Comparison of ENCODE assay signal across 8 cellular contexts in the genomic region with DNA sequence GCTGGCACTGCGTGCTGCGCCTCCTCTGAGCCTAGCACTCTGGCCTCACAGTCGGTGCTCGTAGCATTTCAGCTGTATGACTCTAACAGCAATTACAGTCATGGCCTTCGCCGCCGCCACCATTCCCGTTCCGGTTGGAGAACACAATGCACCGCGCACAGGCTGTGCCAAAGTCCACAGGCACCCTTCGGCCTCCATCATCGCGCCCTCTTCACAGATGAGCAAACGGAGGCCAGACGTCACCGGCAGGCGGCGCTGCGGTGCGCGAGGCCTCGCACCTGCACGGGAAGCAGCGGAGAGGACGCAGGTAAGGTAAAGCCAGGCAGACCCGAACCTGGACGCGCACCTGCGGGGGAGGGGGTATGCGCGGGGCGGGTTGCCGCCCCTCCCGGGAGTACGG.
DNase-seq lines count a peak whose midpoint lies in the region; ATAC-seq lines count a peak whose summit lies in the region.

No MANE protein-coding gene starts in this region.

- H3K27ac Mint-ChIP-seq in activated T-helper 17 cell treated with anti-CD3 and anti-CD28 coated beads, Interleukin-2, amount 50 U/mL, for 72 hours: no peak overlapping the region
- no peak overlapping the region for H3K27ac Mint-ChIP-seq in stimulated activated memory B cell treated with anti-CD40 and anti-IgM and Interleukin-4, amounts not matched to agents 10 μg/mL and 1 μg/mL and 100 μg/mL, for 72 hours

- peak; percentile 70 for ATAC-seq in activated T-helper 17 cell treated with anti-CD3 and anti-CD28 coated beads, Interleukin-2, amount 50 U/mL, for 72 hours (replicated peaks)
- ATAC-seq in left colon (peak; percentile 57), GM21786 (IDR thresholded peaks at IDR 0.05; ENCODE audit: unreplicated experiment) (no peak)
- ATAC-seq in stimulated activated memory B cell treated with anti-CD40 and anti-IgM and Interleukin-4, amounts not matched to agents 10 μg/mL and 1 μg/mL and 100 μg/mL, for 72 hours: no peak

- no peaks in the 10 kb centered on the region for H3K36me3 Mint-ChIP-seq in activated T-helper 17 cell treated with anti-CD3 and anti-CD28 coated beads, Interleukin-2, amount 50 U/mL, for 72 hours (ENCODE audit: low read depth)
- no peaks in the 10 kb centered on the region for H3K36me3 Mint-ChIP-seq in stimulated activated memory B cell treated with anti-CD40 and anti-IgM and Interleukin-4, amounts not matched to agents 10 μg/mL and 1 μg/mL and 100 μg/mL, for 72 hours

- DNase-seq in LoVo (ENCODE audit: low spot score): peak; percentile 46
- peak in 1 of 2 donors; percentile 18 for DNase-seq in left colon
- DNase-seq in NOMO-1 treated with dmso at 0.1 percent for 144 hours (lab: John Stamatoyannopoulos, UW; ENCODE audit: unreplicated experiment): no peak
- DNase-seq in putamen (ENCODE audit: low spot score): no peak
- DNase-seq in NCI-H1417 treated with DMSO at 0.1 percent for 48 hours (lab: John Stamatoyannopoulos, UW): no peak

- H3K27me3 Mint-ChIP-seq in activated T-helper 17 cell treated with anti-CD3 and anti-CD28 coated beads, Interleukin-2, amount 50 U/mL, for 72 hours: peaks cover 46% of the 10 kb centered on the region
- H3K27me3 Mint-ChIP-seq in stimulated activated memory B cell treated with anti-CD40 and anti-IgM and Interleukin-4, amounts not matched to agents 10 μg/mL and 1 μg/mL and 100 μg/mL, for 72 hours: peaks cover 82% of the 10 kb centered on the region

- H3K9me3 Mint-ChIP-seq in activated T-helper 17 cell treated with anti-CD3 and anti-CD28 coated beads, Interleukin-2, amount 50 U/mL, for 72 hours: no peaks in the 10 kb centered on the region
- H3K9me3 Mint-ChIP-seq in stimulated activated memory B cell treated with anti-CD40 and anti-IgM and Interleukin-4, amounts not matched to agents 10 μg/mL and 1 μg/mL and 100 μg/mL, for 72 hours: peaks cover 13% of the 10 kb centered on the region

- peak overlapping the region; percentile 34 for H3K4me3 Mint-ChIP-seq in activated T-helper 17 cell treated with anti-CD3 and anti-CD28 coated beads, Interleukin-2, amount 50 U/mL, for 72 hours
- peak overlapping the region; percentile 65 for H3K4me3 Mint-ChIP-seq in stimulated activated memory B cell treated with anti-CD40 and anti-IgM and Interleukin-4, amounts not matched to agents 10 μg/mL and 1 μg/mL and 100 μg/mL, for 72 hours

- intact Hi-C loops in left colon (cut with DNase I, micrococcal nuclease): no loop called here

- H3K4me1 Mint-ChIP-seq in activated T-helper 17 cell treated with anti-CD3 and anti-CD28 coated beads, Interleukin-2, amount 50 U/mL, for 72 hours: peaks cover 7% of the 10 kb centered on the region
- H3K4me1 Mint-ChIP-seq in stimulated activated memory B cell treated with anti-CD40 and anti-IgM and Interleukin-4, amounts not matched to agents 10 μg/mL and 1 μg/mL and 100 μg/mL, for 72 hours: peaks cover 15% of the 10 kb centered on the region

Comparison
In these comparisons a context has a peak if more than half of its experiments do, and no peak if none do; other contexts are left out.
1. ATAC-seq: peak in activated T-helper 17 cell treated with anti-CD3 and anti-CD28 coated beads, Interleukin-2, amount 50 U/mL, for 72 hours (single experiment) and left colon (single experiment); none in stimulated activated memory B cell treated with anti-CD40 and anti-IgM and Interleukin-4, amounts not matched to agents 10 μg/mL and 1 μg/mL and 100 μg/mL, for 72 hours (single experiment) and GM21786 (single experiment).